ENCODE assay signal across 15 cellular contexts in genomic region chr2:43467889-43468288, GRCh38.
DNase-seq lines count a peak whose midpoint lies in the region; ATAC-seq and TF ChIP-seq lines count a peak whose summit lies in the region.
"Had no signal": no experiment of that assay in that cellular context is flagged by ENCODE, and none has a peak within 500 bp of the region (broad histone marks: within the 10 kb centered on the region; RNA-seq: fewer than 3 reads in every experiment).

No MANE protein-coding gene starts in this region.

- H3K27ac ChIP-seq in mammary epithelial cell (ENCODE audit: insufficient read depth, low read depth, low read length), result peak overlapping the region; percentile 7
- H3K27ac ChIP-seq in urinary bladder (ENCODE audit: low read depth), result peak overlapping the region; percentile 23

- in situ Hi-C loops in mammary epithelial cell (cut with MboI; ENCODE audit: low sequenced_read_pairs in 2 of 2), result no loop called here

- intact Hi-C loops in mammary epithelial cell (cut with micrococcal nuclease), result no loop called here
- intact Hi-C loops in lower leg skin (cut with DNase I; ENCODE audit: low total_unique reads), result no loop called here

- no peaks in the 10 kb centered on the region for H3K27me3 ChIP-seq in mammary epithelial cell (ENCODE audit: insufficient read depth, low read length)

- no peak for TF ChIP-seq POLR2A in lower leg skin (IDR thresholded peaks at IDR 0.05)

- no peaks in the 10 kb centered on the region for H3K36me3 ChIP-seq in mammary epithelial cell (ENCODE audit: insufficient read depth, low read length)
- no peaks in the 10 kb centered on the region for H3K36me3 ChIP-seq in urinary bladder (ENCODE audit: insufficient read depth)

- H3K4me3 Mint-ChIP-seq in effector memory CD8-positive, alpha-beta T cell, result no peak overlapping the region
- H3K4me3 Mint-ChIP-seq: activated naive CD4-positive, alpha-beta T cell treated with anti-CD3 and anti-CD28 coated beads, Interleukin-2, amount 50 U/mL, for 24 hours had no signal

- DNase-seq in HS-5 (ENCODE audit: low read depth) (peak; percentile 60), mammary epithelial cell (peak; percentile 74), kidney tubule cell (ENCODE audit: low spot score) (peak; percentile 37), KG1 (lab: John Stamatoyannopoulos, UW) (no peak), lower leg skin (ENCODE audit: low spot score in 2 of 2) (no peak), NAMALWA (ENCODE audit: low spot score) (no peak)
- DNase-seq in effector memory CD8-positive, alpha-beta T cell, result no peak
- DNase-seq: activated CD8-positive, alpha-beta memory T cell treated with anti-CD3 and anti-CD28 coated beads for 24 hours; COR-L47; mesendoderm; NCI-H1048; NCI-H510A treated with DMSO at 0.1 percent for 48 hours had no signal

- peaks cover 0 to 7% of the 10 kb centered on the region in 2 donors for H3K4me1 Mint-ChIP-seq in effector memory CD8-positive, alpha-beta T cell (ENCODE audit: low read depth in 2 of 2)

- no peaks in the 10 kb centered on the region for H3K27me3 Mint-ChIP-seq in effector memory CD8-positive, alpha-beta T cell
- H3K27me3 Mint-ChIP-seq: activated naive CD4-positive, alpha-beta T cell treated with anti-CD3 and anti-CD28 coated beads, Interleukin-2, amount 50 U/mL, for 24 hours had no signal

- peaks cover 14% of the 10 kb centered on the region for H3K4me1 ChIP-seq in mammary epithelial cell (ENCODE audit: insufficient read depth, low read length)
- no peaks in the 10 kb centered on the region for H3K4me1 ChIP-seq in urinary bladder (ENCODE audit: insufficient read depth)

- TF ChIP-seq CTCF in mammary epithelial cell (conservative IDR thresholded peaks at IDR 0.05 in 1 of 2, IDR thresholded peaks at IDR 0.05 in 1 of 2; ENCODE audit: extremely low read depth in 1 of 2, insufficient read depth in 1 of 2, low read depth in 1 of 2, low read length in 2 of 2), result no peak
- no peak for TF ChIP-seq CTCF in lower leg skin (IDR thresholded peaks at IDR 0.05)

- dilution Hi-C loops in mammary epithelial cell (cut with HindIII; ENCODE audit: low sequenced_read_pairs), result no loop called here

- H3K9me3 Mint-ChIP-seq in effector memory CD8-positive, alpha-beta T cell, result no peaks in the 10 kb centered on the region
- H3K9me3 Mint-ChIP-seq: activated naive CD4-positive, alpha-beta T cell treated with anti-CD3 and anti-CD28 coated beads, Interleukin-2, amount 50 U/mL, for 24 hours had no signal

- CTCF ChIA-PET in mammary epithelial cell (lab: Charles Lee; ENCODE audit: low non-redundant PET), result no interaction called here

- no TSS peak for BruUV-seq in mammary epithelial cell (replicated peaks; lab: Mats Ljungman, UMichigan)

- H3K9ac ChIP-seq in mammary epithelial cell (ENCODE audit: insufficient read depth, low read length), result no peak overlapping the region

- H3K4me3 ChIP-seq in mammary epithelial cell (replicated peaks in 1 of 3; ENCODE audit: insufficient read depth in 1 of 3, low read depth in 2 of 3, low read length in 3 of 3), result no peak overlapping the region
- H3K4me3 ChIP-seq in urinary bladder (ENCODE audit: low read depth, low read length), result no peak overlapping the region
- no peak overlapping the region for H3K4me3 ChIP-seq in lower leg skin (ENCODE audit: low read depth, poor library complexity, severe bottlenecking)

- no peaks in the 10 kb centered on the region for H3K36me3 Mint-ChIP-seq in effector memory CD8-positive, alpha-beta T cell (ENCODE audit: insufficient read depth)

- H4K20me1 ChIP-seq in mammary epithelial cell (ENCODE audit: insufficient read depth, low read length), result no peaks in the 10 kb centered on the region

- no peak overlapping the region for H3K4me2 ChIP-seq in mammary epithelial cell (ENCODE audit: insufficient read depth, low read depth, low read length)

- no peak overlapping the region for H2AFZ ChIP-seq in mammary epithelial cell (ENCODE audit: low read depth, low read length)

- H3K79me2 ChIP-seq in mammary epithelial cell (ENCODE audit: insufficient read depth, low read length), result no peaks in the 10 kb centered on the region

- H3K9me3 ChIP-seq in mammary epithelial cell (replicated peaks; ENCODE audit: insufficient read depth, low read length), result no peaks in the 10 kb centered on the region

- whole genome bisulfite sequencing in mammary epithelial cell (ENCODE audit: low coverage, missing lambda C conversion rate), result 78% methylated on average over 3 of the region's 3 CpGs
- WGBS in urinary bladder, result 34% methylated on average over 3 of the region's 3 CpGs
- WGBS in lower leg skin, 2 donors, result 43 to 56% methylated on average over 3 of the region's 3 CpGs

- H3K27ac Mint-ChIP-seq in effector memory CD8-positive, alpha-beta T cell, result no peak overlapping the region
- H3K27ac Mint-ChIP-seq: activated naive CD4-positive, alpha-beta T cell treated with anti-CD3 and anti-CD28 coated beads, Interleukin-2, amount 50 U/mL, for 24 hours had no signal

- ATAC-seq in effector memory CD8-positive, alpha-beta T cell (replicated peaks), result no peak
- ATAC-seq: Right ventricle myocardium inferior had no signal

Comparison
In these comparisons a context has a peak if more than half of its experiments do, and no peak if none do; other contexts are left out.
1. DNase-seq: peak in HS-5 (single experiment), mammary epithelial cell (single experiment) and kidney tubule cell (single experiment); none in effector memory CD8-positive, alpha-beta T cell (0 of 3), KG1 (single experiment), lower leg skin (0 of 2) and NAMALWA (single experiment).